In the genomic region with DNA sequence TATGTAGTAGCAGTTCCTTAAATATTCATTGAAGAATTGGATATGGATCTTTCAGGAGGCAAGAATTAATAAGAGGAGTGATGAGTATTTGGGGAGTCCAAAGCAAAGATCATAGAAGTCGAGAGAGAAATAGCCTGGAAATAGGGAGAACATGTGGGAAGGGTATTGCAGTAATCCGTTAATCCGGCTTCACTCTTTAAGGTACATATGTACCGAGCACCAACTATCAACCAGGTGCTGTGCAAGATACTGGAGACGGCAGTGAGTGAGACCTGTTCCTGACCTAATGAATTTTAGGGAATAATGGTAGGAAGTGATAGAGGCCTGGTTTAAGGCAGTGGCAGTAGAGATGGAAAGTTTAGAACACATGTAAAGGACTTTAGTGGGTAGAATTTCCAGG, we compare ENCODE assay signal across 8 cellular contexts. TPM values are rescaled to one million over a fixed set of nuclear protein-coding genes. Genes with fewer than 3 reads are reported as not detected.
DNase-seq lines count a peak whose midpoint lies in the region; ATAC-seq and TF ChIP-seq lines count a peak whose summit lies in the region.

No MANE protein-coding gene starts in this region.

- peak overlapping the region; percentile 89 for H3K9ac ChIP-seq in mesendoderm (ENCODE audit: low read length)

- H3K79me2 ChIP-seq in mesendoderm (ENCODE audit: control insufficient read depth, insufficient read depth, low read length) = peaks cover 38% of the 10 kb centered on the region

- peak overlapping the region; percentile 96 for H3K56ac ChIP-seq in mesendoderm (ENCODE audit: low read length)

- H3K27ac ChIP-seq in left ventricle myocardium inferior (replicated peaks) (peak overlapping the region; percentile 99), mesendoderm (ENCODE audit: low read depth, low read length) (no peak overlapping the region), vagina (peak overlapping the region; percentile 99)

- H2BK120ac ChIP-seq in mesendoderm (ENCODE audit: low read depth, low read length) = no peak overlapping the region

- no peak for TF ChIP-seq CTCF in left ventricle myocardium inferior (IDR thresholded peaks at IDR 0.05; ENCODE audit: borderline replicate concordance)
- TF ChIP-seq CTCF in brain (conservative IDR thresholded peaks at IDR 0.05) = no peak
- TF ChIP-seq CTCF in vagina (IDR thresholded peaks at IDR 0.05) = no peak

- WGBS in mesendoderm (ENCODE audit: extremely low coverage, insufficient coverage, low lambda C conversion rate) = no CpG with 5 or more reads among the region's 5 CpGs

- H2AK5ac ChIP-seq in mesendoderm (ENCODE audit: low read length) = no peak overlapping the region

- no peak overlapping the region for H4K8ac ChIP-seq in mesendoderm (ENCODE audit: low read depth, low read length)

- no peaks in the 10 kb centered on the region for H3K9me3 Mint-ChIP-seq in brain

- H3K27me3 Mint-ChIP-seq in brain = peaks cover 21% of the 10 kb centered on the region

- no peak overlapping the region for H3K18ac ChIP-seq in mesendoderm (ENCODE audit: low read length)

- H3K4me3 ChIP-seq in left ventricle myocardium inferior = peak overlapping the region; percentile 99
- no peak overlapping the region for H3K4me3 ChIP-seq in mesendoderm (ENCODE audit: low read length)
- peak overlapping the region; percentile 92 to 99 for H3K4me3 ChIP-seq in vagina

- no peak overlapping the region for H2BK15ac ChIP-seq in mesendoderm (replicated peaks; ENCODE audit: low read depth)

- H3K27ac Mint-ChIP-seq in brain = peak overlapping the region; percentile 99 to 100 (median 100)

- no peak for TF ChIP-seq POLR2A in vagina (IDR thresholded peaks at IDR 0.05)

- H3K27me3 ChIP-seq in left ventricle myocardium inferior (ENCODE audit: low read depth) (no peaks in the 10 kb centered on the region), mesendoderm (ENCODE audit: insufficient read depth, low read length, poor library complexity) (no peaks in the 10 kb centered on the region), vagina (no peaks in the 10 kb centered on the region)

- H4K5ac ChIP-seq in mesendoderm (ENCODE audit: low read length) = no peak overlapping the region

- peak overlapping the region; percentile 89 to 92 (median 91) for H3K4me3 Mint-ChIP-seq in brain

- H2BK5ac ChIP-seq in mesendoderm (ENCODE audit: low read length) = no peak overlapping the region

- peaks cover 54% of the 10 kb centered on the region for H3K36me3 Mint-ChIP-seq in brain

- H3K4me2 ChIP-seq in mesendoderm (ENCODE audit: low read length) = no peak overlapping the region

- H3K79me1 ChIP-seq in mesendoderm (ENCODE audit: low read length) = peaks cover 9% of the 10 kb centered on the region

- H3K9me3 ChIP-seq in left ventricle myocardium inferior (replicated peaks) (no peaks in the 10 kb centered on the region), vagina (no peaks in the 10 kb centered on the region)

- H3K4me1 ChIP-seq in left ventricle myocardium inferior (peaks cover 49% of the 10 kb centered on the region), mesendoderm (ENCODE audit: control insufficient read depth, low read depth, low read length) (peaks cover 3% of the 10 kb centered on the region), vagina (peaks cover 44% of the 10 kb centered on the region)

- DNase-seq in left ventricle myocardium inferior (no peak), Right ventricle myocardium superior (no peak), mesendoderm (no peak), vagina (ENCODE audit: extremely low spot score in 2 of 2) (no peak), hypothalamus (lab: John Stamatoyannopoulos, UW) (no peak), NCI-H774 (lab: John Stamatoyannopoulos, UW) (no peak)

- no peak overlapping the region for H3K23ac ChIP-seq in mesendoderm (ENCODE audit: low read length)

- intact Hi-C loops in left ventricle myocardium inferior (cut with micrococcal nuclease) (no loop called here), Right ventricle myocardium superior (cut with DNase I) (no loop called here), vagina (cut with DNase I) (loop anchor here (10.0 kb wide), 1 partner anchor 312 kb away; a partner anchor contains a TSS)

- ATAC-seq in Right ventricle myocardium superior (ENCODE audit: poor library complexity) = no peak
- no peak for ATAC-seq in HG03565 (IDR thresholded peaks at IDR 0.05; ENCODE audit: unreplicated experiment)

- peaks cover 44% of the 10 kb centered on the region for H3K36me3 ChIP-seq in left ventricle myocardium inferior
- peaks cover 2% of the 10 kb centered on the region for H3K36me3 ChIP-seq in mesendoderm (ENCODE audit: control insufficient read depth, insufficient read depth, low read length)
- peaks cover 0 to 15% of the 10 kb centered on the region in 2 donors for H3K36me3 ChIP-seq in vagina

- no peak overlapping the region for H3K4ac ChIP-seq in mesendoderm (ENCODE audit: low read depth, low read length)

- H3K4me1 Mint-ChIP-seq in brain = peaks cover 53% of the 10 kb centered on the region

RNA-seq across cellular contexts. Expression of a gene that starts 1.1 kb away (rescaled TPM):
- total RNA-seq in left ventricle myocardium inferior (62.5 TPM), Right ventricle myocardium superior (71.6 TPM), vagina (30.9 TPM)
- 58.2 TPM for polyA plus RNA-seq in brain (ENCODE audit: insufficient read depth, low read depth, low replicate concordance)
- polyA plus RNA-seq in mesendoderm (2013, experiment 1 of 2) = 64.0 TPM
- 62.8 TPM for polyA plus RNA-seq in mesendoderm (2013, experiment 2 of 2)

RNA-seq across cellular contexts. Expression of a gene that starts 1.5 kb away (rescaled TPM):
- total RNA-seq in left ventricle myocardium inferior (105 TPM), Right ventricle myocardium superior (109 TPM), vagina (64.6 TPM)
- polyA plus RNA-seq in brain (ENCODE audit: insufficient read depth, low read depth, low replicate concordance) = 310 TPM
- 93.7 TPM for polyA plus RNA-seq in mesendoderm (2013, experiment 1 of 2)
- polyA plus RNA-seq in mesendoderm (2013, experiment 2 of 2) = 91.5 TPM

RNA-seq across cellular contexts. Expression of a gene that starts 9.2 kb away (rescaled TPM):
- total RNA-seq in left ventricle myocardium inferior (1.6 TPM), Right ventricle myocardium superior (0.94 TPM), vagina (75.9 TPM)
- polyA plus RNA-seq in brain (ENCODE audit: insufficient read depth, low read depth, low replicate concordance) = 113 TPM
- polyA plus RNA-seq in mesendoderm (2013, experiment 1 of 2) = 99.5 TPM
- 96.9 TPM for polyA plus RNA-seq in mesendoderm (2013, experiment 2 of 2)

RNA-seq across cellular contexts. Expression of a gene that starts 10.8 kb away (rescaled TPM):
- 394 TPM for total RNA-seq in left ventricle myocardium inferior
- total RNA-seq in Right ventricle myocardium superior = 432 TPM
- 1,714 TPM for polyA plus RNA-seq in brain (ENCODE audit: insufficient read depth, low read depth, low replicate concordance)
- polyA plus RNA-seq in mesendoderm (2013, experiment 1 of 2) = 386 TPM
- polyA plus RNA-seq in mesendoderm (2013, experiment 2 of 2) = 384 TPM
- 395 TPM for total RNA-seq in vagina

RNA-seq across cellular contexts. Expression of a gene that starts 13.8 kb away (rescaled TPM):
- total RNA-seq in left ventricle myocardium inferior = 22.0 TPM
- total RNA-seq in Right ventricle myocardium superior = 19.4 TPM
- 40.9 TPM for polyA plus RNA-seq in brain (ENCODE audit: insufficient read depth, low read depth, low replicate concordance)
- polyA plus RNA-seq in mesendoderm (2013, experiment 1 of 2) = 80.4 TPM
- polyA plus RNA-seq in mesendoderm (2013, experiment 2 of 2) = 80.7 TPM
- 24.8 TPM for total RNA-seq in vagina

Comparison
In these comparisons a context has a peak if more than half of its experiments do, and no peak if none do; other contexts are left out.
1. RNA of a gene that starts 9.2 kb away (total RNA-seq): 75.9 TPM in vagina (single experiment); 1.6 TPM in left ventricle myocardium inferior (single experiment) and 0.94 TPM in Right ventricle myocardium superior (single experiment); every median in the first group is over 10 times any median in the second.